ENCODE assay signal across 22 cellular contexts in the genomic region with DNA sequence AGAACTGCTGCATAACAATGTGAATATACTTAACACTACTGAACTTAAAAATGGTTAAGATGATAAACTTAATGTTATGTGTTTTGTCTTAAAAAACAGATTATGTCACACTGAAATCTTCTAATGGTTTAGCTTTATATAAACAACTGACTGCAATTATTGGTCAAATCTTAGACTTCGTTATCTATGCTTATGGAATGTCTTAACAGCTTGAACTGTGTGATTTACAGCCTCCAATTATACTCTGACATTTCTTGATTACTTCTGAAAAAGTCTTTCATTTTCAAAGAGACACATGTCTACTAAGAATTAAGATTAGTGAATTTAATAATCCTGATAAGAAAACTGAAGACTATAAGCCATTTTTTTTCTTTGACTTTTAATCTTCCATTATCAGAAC.
DNase-seq lines count a peak whose midpoint lies in the region; ATAC-seq, FAIRE-seq and TF ChIP-seq lines count a peak whose summit lies in the region.
"Had no signal": no experiment of that assay in that cellular context is flagged by ENCODE, and none has a peak within 500 bp of the region (broad histone marks: within the 10 kb centered on the region; RNA-seq: fewer than 3 reads in every experiment).

No MANE protein-coding gene starts in this region.

- TF ChIP-seq POLR2A in HepG2 (IDR thresholded peaks at IDR 0.05; ENCODE audit: insufficient read depth in 1 of 2, low read depth in 2 of 2, low read length in 2 of 2) (no peak), right lobe of liver (IDR thresholded peaks at IDR 0.05) (no peak)

- TF ChIP-seq EP300 in HepG2 (IDR thresholded peaks at IDR 0.05; ENCODE audit: low read depth in 2 of 2, low read length in 2 of 2) (no peak), HepG2 (CRISPR knock-in tag; IDR thresholded peaks at IDR 0.05; ENCODE audit: borderline replicate concordance) (no peak)

- ATAC-seq in HepG2 (no peak), right lobe of liver (no peak), HG03108 (IDR thresholded peaks at IDR 0.05; ENCODE audit: unreplicated experiment) (no peak), GM21360 (IDR thresholded peaks at IDR 0.05; ENCODE audit: unreplicated experiment) (no peak)
- ATAC-seq: A549 had no signal

- no peak for TF ChIP-seq RAD21 in HepG2 (CRISPR knock-in tag; IDR thresholded peaks at IDR 0.05)

- H3K4me3 ChIP-seq in HepG2 (replicated peaks in 1 of 3; ENCODE audit: insufficient read depth in 1 of 3, low read depth in 2 of 3, low read length in 3 of 3) (no peak overlapping the region; a peak in 1 of 6 replicates), right lobe of liver (no peak overlapping the region), hepatocyte (no peak overlapping the region)
- H3K4me3 ChIP-seq: A549, GM23248 had no signal

- BruUV-seq in HepG2 (replicated peaks; lab: Mats Ljungman, UMichigan) = no TSS peak

- H3K9ac ChIP-seq in HepG2 (ENCODE audit: insufficient read depth, low read depth, low read length) = peak overlapping the region; percentile 32
- H3K9ac ChIP-seq: GM23248 had no signal

- WGBS in HepG2 (ENCODE audit: low lambda C conversion rate) = 94% methylated on average over 1 of the region's 1 CpG
- 91% methylated on average over 1 of the region's 1 CpG for WGBS in right lobe of liver (ENCODE audit: insufficient coverage, low coverage, low lambda C conversion rate, missing lambda C conversion rate)
- 56% methylated on average over 1 of the region's 1 CpG for WGBS in hepatocyte (ENCODE audit: low lambda C conversion rate, missing lambda C conversion rate)

- H3K79me2 ChIP-seq in HepG2 (ENCODE audit: insufficient read depth, low read length) = peaks cover 24% of the 10 kb centered on the region
- no peaks in the 10 kb centered on the region for H3K79me2 ChIP-seq in hepatocyte

- intact Hi-C loops in HepG2 (cut with micrococcal nuclease; ENCODE audit: unreplicated experiment) = loop anchor here (10.0 kb wide), 1 partner anchor 69 kb away; the partner anchor contains the start of gene ZSWIM5
- intact Hi-C loops in right lobe of liver (cut with DNase I) = no loop called here

- DNase-seq in HepG2 (ENCODE audit: low spot score) (no peak), right lobe of liver (no peak), hepatocyte (ENCODE audit: low spot score) (no peak), activated gamma-delta T cell treated with Interleukin-2 at 50 U/mL for 16 hours (no peak), D721Med (ENCODE audit: insufficient read length, low spot score) (no peak)
- DNase-seq: AML-193; Caco-2; CD4-positive, alpha-beta T cell; DMS153; DMS79; GF-D8; GM23248; HCEC 1CT; KG1 had no signal

- FAIRE-seq in HepG2 (lab: Jason Lieb, UNC) (no peak), D721Med (lab: Jason Lieb, UNC) (no peak)
- FAIRE-seq: A549, HTR-8/SVneo had no signal

- CTCF ChIA-PET in HepG2 (lab: Yijun Ruan, JAX; ENCODE audit: low intra/inter-chr PET ratio, low total read pairs) = no interaction called here

- H4K20me1 ChIP-seq in HepG2 (ENCODE audit: insufficient read depth, low read length) = no peaks in the 10 kb centered on the region
- H4K20me1 ChIP-seq in hepatocyte (ENCODE audit: insufficient read depth, poor library complexity, severe bottlenecking) = no peaks in the 10 kb centered on the region

- in situ Hi-C loops in HepG2 (cut with HindIII; ENCODE audit: extremely low pct_ligation_motif_present, low pct_unique_long_range_greater_than_20kb) = no loop called here

- H3K27me3 ChIP-seq in HepG2 (ENCODE audit: control insufficient read depth in 1 of 2, insufficient read depth in 2 of 2, low read length in 2 of 2) = no peaks in the 10 kb centered on the region
- H3K27me3 ChIP-seq in right lobe of liver = no peaks in the 10 kb centered on the region
- H3K27me3 ChIP-seq in hepatocyte = no peaks in the 10 kb centered on the region

- H3K9me3 ChIP-seq in HepG2 (ENCODE audit: low read length) (no peaks in the 10 kb centered on the region), right lobe of liver (no peaks in the 10 kb centered on the region), hepatocyte (ENCODE audit: low read depth) (no peaks in the 10 kb centered on the region)
- H3K9me3 ChIP-seq: A549, Caco-2 had no signal

- H3K27ac Mint-ChIP-seq in nephron = peak overlapping the region in 2 of 3 experiments; percentile 77 to 85
- H3K27ac Mint-ChIP-seq: CD4-positive, alpha-beta T cell; IgD-negative memory B cell had no signal

- H3K36me3 Mint-ChIP-seq in nephron (ENCODE audit: low read depth) = no peaks in the 10 kb centered on the region
- H3K36me3 Mint-ChIP-seq: IgD-negative memory B cell had no signal

- H3K27me3 Mint-ChIP-seq in nephron (ENCODE audit: low read depth) = peaks cover 4% of the 10 kb centered on the region
- H3K27me3 Mint-ChIP-seq: CD4-positive, alpha-beta T cell had no signal

- H3K9me2 ChIP-seq in hepatocyte (replicated peaks; ENCODE audit: insufficient read depth) = no peaks in the 10 kb centered on the region

- H3K4me1 ChIP-seq in HepG2 (ENCODE audit: insufficient read depth, low read length) (peaks cover 53% of the 10 kb centered on the region), right lobe of liver (peaks cover 0 to 6% (median 3%) of the 10 kb centered on the region in 4 donors), hepatocyte (ENCODE audit: insufficient read depth) (peaks cover 4% of the 10 kb centered on the region)
- H3K4me1 ChIP-seq: Caco-2 had no signal

- POLR2A ChIA-PET in HepG2 (lab: Yijun Ruan, JAX) = no interaction called here

- H3K4me1 Mint-ChIP-seq in nephron = peaks cover 5% of the 10 kb centered on the region

- no peak overlapping the region for H3K4me3 Mint-ChIP-seq in nephron
- H3K4me3 Mint-ChIP-seq: CD4-positive, alpha-beta T cell; IgD-negative memory B cell had no signal

- no peaks in the 10 kb centered on the region for H3K9me3 Mint-ChIP-seq in nephron
- H3K9me3 Mint-ChIP-seq: CD4-positive, alpha-beta T cell; IgD-negative memory B cell had no signal

- H2AFZ ChIP-seq in HepG2 (ENCODE audit: low read length) (no peak overlapping the region), hepatocyte (no peak overlapping the region)
- H2AFZ ChIP-seq: GM23248 had no signal

- TF ChIP-seq CTCF in HepG2 (CRISPR knock-in tag; IDR thresholded peaks at IDR 0.05) (no peak), right lobe of liver (IDR thresholded peaks at IDR 0.05) (no peak), hepatocyte (IDR thresholded peaks at IDR 0.05; ENCODE audit: poor library complexity) (no peak), nephron (IDR thresholded peaks at IDR 0.05; ENCODE audit: unreplicated experiment in 3 of 3) (no peak), D721Med (IDR thresholded peaks at IDR 0.05; ENCODE audit: insufficient read depth, missing control alignments) (no peak)

- H3K4me2 ChIP-seq in HepG2 (ENCODE audit: low read depth, low read length) (peak overlapping the region; percentile 67), hepatocyte (peak overlapping the region; percentile 21)

- H3K27ac ChIP-seq in HepG2 (ENCODE audit: extremely low read length, insufficient read depth, low read length) (peak overlapping the region; percentile 77), right lobe of liver (peak overlapping the region in 1 of 3 donors; percentile 32), hepatocyte (peak overlapping the region; percentile 50)
- H3K27ac ChIP-seq: A549, C4-2B, GM23248, HL-60 had no signal

- H3K36me3 ChIP-seq in HepG2 (replicated peaks in 1 of 2; ENCODE audit: control insufficient read depth in 1 of 2, insufficient read depth in 2 of 2, low read length in 2 of 2) = no peaks in the 10 kb centered on the region
- H3K36me3 ChIP-seq in right lobe of liver = no peaks in the 10 kb centered on the region
- no peaks in the 10 kb centered on the region for H3K36me3 ChIP-seq in hepatocyte (replicated peaks; ENCODE audit: insufficient read depth, low read depth)

TF ChIP-seq in HepG2, 621 proteins besides CTCF, POLR2A, EP300 and RAD21:
- TF ChIP-seq E2F5 (CRISPR knock-in tag; conservative IDR thresholded peaks at IDR 0.05) (no peak), MTF2 (CRISPR knock-in tag; IDR thresholded peaks at IDR 0.05; ENCODE audit: borderline replicate concordance) (no peak), ZNF567 (CRISPR knock-in tag; IDR thresholded peaks at IDR 0.05; ENCODE audit: borderline replicate concordance) (no peak), ATF1 (CRISPR knock-in tag; IDR thresholded peaks at IDR 0.05) (no peak), TOE1 (CRISPR knock-in tag; IDR thresholded peaks at IDR 0.05) (no peak)
